Comparison of ENCODE assay signal across 22 cellular contexts in the genomic region with DNA sequence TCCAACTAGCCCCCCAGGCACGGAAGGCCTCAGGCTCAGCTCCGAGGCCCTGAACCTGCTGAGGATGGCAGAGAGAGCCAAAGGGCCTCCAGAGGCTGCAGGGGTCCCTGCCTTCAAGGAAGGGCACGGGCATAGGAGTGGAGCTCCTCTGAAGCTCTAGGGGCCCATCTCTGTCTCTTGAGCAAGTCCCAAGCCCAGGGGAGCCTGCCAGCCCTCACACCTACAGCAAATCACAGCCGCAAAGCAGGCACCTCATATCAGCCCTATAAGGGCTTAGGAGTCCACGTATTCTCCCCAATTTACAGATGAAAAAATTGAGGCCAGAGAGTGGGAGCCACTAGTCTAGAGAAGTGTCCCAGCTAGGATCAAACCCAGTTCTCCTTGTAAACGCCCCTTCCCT. TPM values are rescaled to one million over a fixed set of nuclear protein-coding genes. Genes with fewer than 3 reads are reported as not detected.
A peak's percentile ranks its signal among the peaks of the same experiment; 100 is the strongest.
DNase-seq lines count a peak whose midpoint lies in the region; ATAC-seq and TF ChIP-seq lines count a peak whose summit lies in the region.
"Had no signal": no experiment of that assay in that cellular context is flagged by ENCODE, and none has a peak within 500 bp of the region (broad histone marks: within the 10 kb centered on the region; RNA-seq: fewer than 3 reads in every experiment).

No MANE protein-coding gene starts in this region.

- H3K9me3 ChIP-seq in naive thymus-derived CD4-positive, alpha-beta T cell (ENCODE audit: control insufficient read depth in 2 of 3, low read length in 3 of 3): no peaks in the 10 kb centered on the region
- no peaks in the 10 kb centered on the region for H3K9me3 ChIP-seq in H9 (ENCODE audit: control insufficient read depth, low read depth, low read length)
- H3K9me3 ChIP-seq: adrenal gland, BLaER1, right atrium auricular region had no signal

- no peak overlapping the region for H2AK5ac ChIP-seq in H9 (ENCODE audit: insufficient read length, low read length)

- no peak overlapping the region for H2BK15ac ChIP-seq in H9 (ENCODE audit: low read depth, low read length)

- no CpG with 5 or more reads among the region's 6 CpGs for WGBS in H9 (ENCODE audit: extremely low coverage, insufficient read length, low lambda C conversion rate)

- H3K4me3 ChIP-seq in naive thymus-derived CD4-positive, alpha-beta T cell (ENCODE audit: low read length): no peak overlapping the region
- H3K4me3 ChIP-seq: adrenal gland, BLaER1, right atrium auricular region, smooth muscle cell had no signal

- H3K23me2 ChIP-seq in H9 (ENCODE audit: insufficient read length, low read depth, low read length, poor library complexity, severe bottlenecking): no peaks in the 10 kb centered on the region

- H3K23ac ChIP-seq in H9 (ENCODE audit: insufficient read length, low read depth, low read length): no peak overlapping the region

- H4K20me1 ChIP-seq in H9 (ENCODE audit: control insufficient read depth, insufficient read depth, insufficient read length): no peaks in the 10 kb centered on the region

- H3K9ac ChIP-seq in H9 (ENCODE audit: extremely low read depth, insufficient read length, low read length): no peak overlapping the region
- H3K9ac ChIP-seq: BLaER1, parathyroid adenoma had no signal

- no peaks in the 10 kb centered on the region for H3K79me1 ChIP-seq in H9 (ENCODE audit: insufficient read depth, low read depth, low read length, poor library complexity, severe bottlenecking)

- no peak overlapping the region for H3K56ac ChIP-seq in H9 (ENCODE audit: insufficient read length, low read depth, low read length)

- no peak overlapping the region for H3K4me2 ChIP-seq in H9 (ENCODE audit: insufficient read depth, insufficient read length, low read length)
- H3K4me2 ChIP-seq: smooth muscle cell had no signal

- peaks cover 36 to 73% of the 10 kb centered on the region in 2 donors for H3K4me1 ChIP-seq in naive thymus-derived CD4-positive, alpha-beta T cell (ENCODE audit: control insufficient read depth in 2 of 2, insufficient read depth in 2 of 2, low read length in 2 of 2)
- H3K4me1 ChIP-seq in H9 (ENCODE audit: insufficient read depth, low read length): no peaks in the 10 kb centered on the region
- H3K4me1 ChIP-seq: adrenal gland, parathyroid adenoma, right atrium auricular region had no signal

- peaks cover 0 to 10% (median 0%) of the 10 kb centered on the region in 3 experiments for H3K36me3 ChIP-seq in naive thymus-derived CD4-positive, alpha-beta T cell (ENCODE audit: control insufficient read depth in 2 of 3, insufficient read depth in 3 of 3, low read length in 3 of 3)
- H3K36me3 ChIP-seq: adrenal gland, BLaER1, right atrium auricular region had no signal

- intact Hi-C loops in left ventricle myocardium superior (cut with micrococcal nuclease) (no loop called here), left cardiac atrium (cut with DNase I) (no loop called here)
- intact Hi-C loops in naive thymus-derived CD4-positive, alpha-beta T cell (cut with micrococcal nuclease): no loop called here

- H3K4me1 Mint-ChIP-seq in activated T-helper 17 cell treated with anti-CD3 and anti-CD28 coated beads, Interleukin-2, amount 50 U/mL, for 72 hours: peaks cover 61% of the 10 kb centered on the region
- peaks cover 60 to 89% (median 78%) of the 10 kb centered on the region in 7 donors for H3K4me1 Mint-ChIP-seq in naive thymus-derived CD4-positive, alpha-beta T cell
- H3K4me1 Mint-ChIP-seq in chondrocyte (ENCODE audit: low read depth) (no peaks in the 10 kb centered on the region), H9 (0 out of 4 replicates have a peak, but pooled peaks cover 0 to 4% of the 10 kb centered on the region in 2 experiments)
- H3K4me1 Mint-ChIP-seq: brain, mesothelial cell of epicardium, nephron progenitor cell had no signal

- no peak overlapping the region for H4K8ac ChIP-seq in H9 (replicated peaks; ENCODE audit: insufficient read length, low read depth, low read length)

- ATAC-seq in left ventricle myocardium superior: no peak
- no peak for ATAC-seq in left cardiac atrium
- ATAC-seq in activated T-helper 17 cell treated with anti-CD3 and anti-CD28 coated beads, Interleukin-2, amount 50 U/mL, for 72 hours (replicated peaks): no peak
- ATAC-seq in naive thymus-derived CD4-positive, alpha-beta T cell: no peak
- ATAC-seq in stimulated activated naive CD8-positive, alpha-beta T cell treated with anti-CD3 and anti-CD28 coated beads, Interleukin-15, Interleukin-2, amounts not matched to agents 100 U/mL and 50 U/mL, for 24 hours: no peak

- no peak overlapping the region for H3K14ac ChIP-seq in H9 (ENCODE audit: insufficient read depth, low read length)

- CTCF ChIA-PET in naive thymus-derived CD4-positive, alpha-beta T cell (lab: Charles Lee): no interaction called here

- no peak overlapping the region for H3K4ac ChIP-seq in H9 (ENCODE audit: low read depth, low read length)

- peak overlapping the region; percentile 89 for H3K27ac Mint-ChIP-seq in activated T-helper 17 cell treated with anti-CD3 and anti-CD28 coated beads, Interleukin-2, amount 50 U/mL, for 72 hours
- H3K27ac Mint-ChIP-seq in naive thymus-derived CD4-positive, alpha-beta T cell: peak overlapping the region in 8 of 9 donors; percentile 30 to 93 (median 74)
- H3K27ac Mint-ChIP-seq in chondrocyte (ENCODE audit: unreplicated experiment): no peak overlapping the region
- no peak overlapping the region for H3K27ac Mint-ChIP-seq in H9
- H3K27ac Mint-ChIP-seq: brain, mesothelial cell of epicardium, nephron progenitor cell had no signal

- no peak for TF ChIP-seq CTCF in chondrocyte (IDR thresholded peaks at IDR 0.05)
- TF ChIP-seq CTCF in H9 (conservative IDR thresholded peaks at IDR 0.05): no peak

- no peak overlapping the region for H2BK12ac ChIP-seq in H9 (ENCODE audit: insufficient read length, low read depth, low read length)

- DNase-seq in left ventricle myocardium superior: peak; percentile 15
- DNase-seq in left cardiac atrium: no peak
- DNase-seq in naive thymus-derived CD4-positive, alpha-beta T cell: no peak
- DNase-seq in stimulated activated naive CD8-positive, alpha-beta T cell treated with anti-CD3 and anti-CD28 coated beads, Interleukin-15, Interleukin-2, amounts not matched to agents 100 U/mL and 50 U/mL, for 24 hours: no peak
- DNase-seq in chondrocyte (ENCODE audit: low spot score): no peak
- no peak for DNase-seq in H9
- DNase-seq: activated CD4-positive, alpha-beta T cell treated with anti-CD3 and anti-CD28 coated beads for 48 hours; activated effector memory CD4-positive, alpha-beta T cell treated with Interleukin-2 at 50 U/mL for 16 hours; adrenal gland; KBM-7; NCI-H2029; nephron progenitor cell; stimulated activated CD4-positive, alpha-beta T cell treated with anti-CD3 and anti-CD28 coated beads, Interleukin-2, amount 100 ng/mL, for 24 hours; trophoblast cell had no signal

- H3K27ac ChIP-seq in naive thymus-derived CD4-positive, alpha-beta T cell (ENCODE audit: low read depth, low read length): no peak overlapping the region
- H3K27ac ChIP-seq in H9 (ENCODE audit: insufficient read length, low read depth, low read length): no peak overlapping the region
- H3K27ac ChIP-seq: adrenal gland, epithelial cell of prostate, parathyroid adenoma, right atrium auricular region had no signal

- no peak overlapping the region for H3K4me3 Mint-ChIP-seq in activated T-helper 17 cell treated with anti-CD3 and anti-CD28 coated beads, Interleukin-2, amount 50 U/mL, for 72 hours
- peak overlapping the region in 2 of 10 donors; percentile 7 to 58 for H3K4me3 Mint-ChIP-seq in naive thymus-derived CD4-positive, alpha-beta T cell
- H3K4me3 Mint-ChIP-seq in chondrocyte (ENCODE audit: unreplicated experiment) (no peak overlapping the region), H9 (no peak overlapping the region)
- H3K4me3 Mint-ChIP-seq: brain, mesothelial cell of epicardium, nephron progenitor cell had no signal

- H3K18ac ChIP-seq in H9 (ENCODE audit: insufficient read length, low read depth, low read length): no peak overlapping the region

- POLR2A ChIA-PET in naive thymus-derived CD4-positive, alpha-beta T cell (lab: Charles Lee): no interaction called here

- peaks cover 61% of the 10 kb centered on the region for H3K36me3 Mint-ChIP-seq in activated T-helper 17 cell treated with anti-CD3 and anti-CD28 coated beads, Interleukin-2, amount 50 U/mL, for 72 hours (ENCODE audit: low read depth)
- H3K36me3 Mint-ChIP-seq in naive thymus-derived CD4-positive, alpha-beta T cell: peaks cover 2 to 44% (median 9%) of the 10 kb centered on the region in 5 donors
- H3K36me3 Mint-ChIP-seq in chondrocyte (ENCODE audit: low read depth): peaks cover 2% of the 10 kb centered on the region
- H3K36me3 Mint-ChIP-seq in H9 (ENCODE audit: insufficient read depth in 1 of 3, low read depth in 3 of 3): no peaks in the 10 kb centered on the region
- H3K36me3 Mint-ChIP-seq: brain, mesothelial cell of epicardium had no signal

- no peaks in the 10 kb centered on the region for H3K79me2 ChIP-seq in H9 (ENCODE audit: insufficient read depth, low read length)
- H3K79me2 ChIP-seq: parathyroid adenoma had no signal

- H2AFZ ChIP-seq in H9 (ENCODE audit: low read length): no peak overlapping the region
- H2AFZ ChIP-seq: parathyroid adenoma had no signal

- no peak overlapping the region for H2BK120ac ChIP-seq in H9 (ENCODE audit: low read depth, low read length, poor library complexity, severe bottlenecking)

- no peaks in the 10 kb centered on the region for H3K27me3 ChIP-seq in naive thymus-derived CD4-positive, alpha-beta T cell (ENCODE audit: control insufficient read depth in 2 of 2, insufficient read depth in 2 of 2, low read length in 2 of 2)
- H3K27me3 ChIP-seq in H9 (ENCODE audit: insufficient read depth, low read length): no peaks in the 10 kb centered on the region
- H3K27me3 ChIP-seq: adrenal gland, BLaER1, right atrium auricular region had no signal

- H3K27me3 Mint-ChIP-seq in activated T-helper 17 cell treated with anti-CD3 and anti-CD28 coated beads, Interleukin-2, amount 50 U/mL, for 72 hours: no peaks in the 10 kb centered on the region
- no peaks in the 10 kb centered on the region for H3K27me3 Mint-ChIP-seq in naive thymus-derived CD4-positive, alpha-beta T cell
- peaks cover 12% of the 10 kb centered on the region for H3K27me3 Mint-ChIP-seq in chondrocyte (ENCODE audit: low read depth)
- H3K27me3 Mint-ChIP-seq in H9 (ENCODE audit: low read depth): peaks cover 1% of the 10 kb centered on the region

- no peak overlapping the region for H2BK5ac ChIP-seq in H9 (ENCODE audit: insufficient read length, low read length)

- no peaks in the 10 kb centered on the region for H3K9me3 Mint-ChIP-seq in activated T-helper 17 cell treated with anti-CD3 and anti-CD28 coated beads, Interleukin-2, amount 50 U/mL, for 72 hours
- H3K9me3 Mint-ChIP-seq in naive thymus-derived CD4-positive, alpha-beta T cell: peaks cover 0 to 1% (median 0%) of the 10 kb centered on the region in 11 donors
- H3K9me3 Mint-ChIP-seq in chondrocyte (ENCODE audit: low read depth) (peaks cover 3% of the 10 kb centered on the region), H9 (no peaks in the 10 kb centered on the region)

- no peak overlapping the region for H4K5ac ChIP-seq in H9 (ENCODE audit: insufficient read length, low read depth, low read length)

- H3T11ph ChIP-seq in H9 (ENCODE audit: low read length): no peak overlapping the region

- no peak overlapping the region for H4K91ac ChIP-seq in H9 (ENCODE audit: insufficient read length, low read depth, low read length)

- H2BK20ac ChIP-seq in H9 (ENCODE audit: low read depth, low read length, poor library complexity, severe bottlenecking): no peak overlapping the region

RNA-seq across cellular contexts. Expression of a gene that starts 14.2 kb away (rescaled TPM):
- 2.4 TPM for total RNA-seq in left ventricle myocardium superior
- 10 to 100 TPM in 1 of 2 donors, 1 to 10 TPM in 1; 6.1 to 14.1 TPM for total RNA-seq in left cardiac atrium
- 100 to 1,000 TPM; 125 to 137 TPM for total RNA-seq in activated T-helper 17 cell treated with anti-CD3 and anti-CD28 coated beads, Interleukin-2, amount 50 U/mL, for 72 hours
- total RNA-seq in naive thymus-derived CD4-positive, alpha-beta T cell: 100 to 1,000 TPM; 101 to 182 (median 146) TPM
- 10 to 100 TPM; 29.1 to 38.2 TPM for polyA plus RNA-seq in naive thymus-derived CD4-positive, alpha-beta T cell
- not detected in 3 replicates for total RNA-seq in chondrocyte
- total RNA-seq in H9 (2021): 1.1 and 1.8 TPM in 2 replicates
- total RNA-seq: mesothelial cell of epicardium, smooth muscle cell had no signal

Comparison
In these comparisons a context has a peak if more than half of its experiments do, and no peak if none do; other contexts are left out.
1. H3K27ac Mint-ChIP-seq: peak in activated T-helper 17 cell treated with anti-CD3 and anti-CD28 coated beads, Interleukin-2, amount 50 U/mL, for 72 hours (single experiment) and naive thymus-derived CD4-positive, alpha-beta T cell (8 of 9); none in chondrocyte (single experiment) and H9 (0 of 3).
2. RNA of a gene that starts 14.2 kb away (total RNA-seq): 101 to 182 TPM in naive thymus-derived CD4-positive, alpha-beta T cell and 125 to 137 TPM in activated T-helper 17 cell treated with anti-CD3 and anti-CD28 coated beads, Interleukin-2, amount 50 U/mL, for 72 hours; 6.1 to 14.1 TPM in left cardiac atrium, 2.4 TPM in left ventricle myocardium superior (single experiment), 1.1 to 1.8 TPM in H9 and not detected in chondrocyte; every median in the first group is over 4 times any median in the second.